ENCODE assay signal across 27 cellular contexts in genomic region chr17:73888875-73889274, GRCh38.
"Had no signal": no experiment of that assay in that cellular context is flagged by ENCODE, and none has a peak within 500 bp of the region (broad histone marks: within the 10 kb centered on the region; RNA-seq: fewer than 3 reads in every experiment).

No MANE protein-coding gene starts in this region.

- H3K9me3 ChIP-seq: esophagus squamous epithelium, left lung, lower lobe of right lung, mucosa of descending colon, right lobe of liver, suprapubic skin, vagina had no signal

- ATAC-seq: effector memory CD8-positive, alpha-beta T cell; left lung; mucosa of descending colon; psoas muscle; right lobe of liver; stimulated activated naive CD8-positive, alpha-beta T cell treated with anti-CD3 and anti-CD28 coated beads, Interleukin-15, amount 100 ng/mL, for 72 hours had no signal

- H3K4me3 ChIP-seq: esophagus squamous epithelium, hepatocyte, left lung, lower lobe of right lung, mucosa of descending colon, ovary, psoas muscle, right lobe of liver, smooth muscle cell, suprapubic skin, vagina had no signal

- H3K36me3 ChIP-seq: esophagus squamous epithelium, left lung, lower lobe of right lung, ovary, right lobe of liver, suprapubic skin, vagina had no signal

- H3K27ac ChIP-seq: esophagus squamous epithelium, hepatocyte, left lung, lower lobe of right lung, ovary, psoas muscle, right lobe of liver, suprapubic skin, vagina had no signal

- H3K4me1 ChIP-seq: esophagus squamous epithelium, left lung, lower lobe of right lung, psoas muscle, right lobe of liver, suprapubic skin, vagina had no signal

- H3K27me3 ChIP-seq: ovary, right lobe of liver, vagina had no signal

- DNase-seq: cerebellar nuclear complex; cortex of kidney; effector memory CD8-positive, alpha-beta T cell; erythroblast; esophagus squamous epithelium; kidney; left lung; lower lobe of right lung; mesenchymal stem cell; naive B cell; nephron progenitor cell; occipital lobe; ovary; psoas muscle; right lobe of liver; stimulated activated CD4-positive, alpha-beta T cell treated with anti-CD3 and anti-CD28 coated beads, Interleukin-12 subunit alpha, Interleukin-12 subunit beta, amount 100 ng/mL, for 4 hours; stimulated activated CD4-positive, alpha-beta T cell treated with anti-CD3 and anti-CD28 coated beads, Interleukin-1b, Interleukin-23, amount 100 ng/mL, for 48 hours; stimulated activated CD4-positive, alpha-beta T cell treated with anti-CD3 and anti-CD28 coated beads, Interleukin-4, amount 100 ng/mL, for 1 hour; stimulated activated CD8-positive, alpha-beta memory T cell treated with anti-CD3 and anti-CD28 coated beads, Interleukin-4, amount 100 ng/mL, for 48 hours; stimulated activated naive CD4-positive, alpha-beta T cell; stimulated activated naive CD8-positive, alpha-beta T cell treated with anti-CD3 and anti-CD28 coated beads, Interleukin-15, amount 100 ng/mL, for 72 hours; trophoblast cell had no signal
